19 cellular contexts compared by ENCODE assay signal in the genomic region with DNA sequence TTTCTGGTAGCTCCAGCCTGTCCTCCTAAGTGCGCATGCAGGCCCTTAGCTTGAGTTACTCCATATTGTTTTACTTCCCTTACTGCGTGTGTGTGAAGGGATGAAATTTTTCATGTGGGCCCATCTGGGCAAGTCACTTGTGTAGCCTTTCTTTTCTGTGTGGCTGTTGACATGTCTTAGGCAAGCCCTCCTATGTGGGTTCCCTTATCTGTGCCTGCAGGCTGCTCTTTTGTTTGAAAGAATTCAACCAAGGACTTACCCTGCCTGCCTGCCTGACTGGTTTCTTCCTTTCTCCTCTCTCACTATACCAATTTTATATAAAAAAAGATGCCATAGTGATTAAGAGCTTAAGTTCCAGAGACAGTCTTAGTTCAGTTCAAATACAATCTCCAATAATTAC.
"Had no signal": no experiment of that assay in that cellular context is flagged by ENCODE, and none has a peak within 500 bp of the region (broad histone marks: within the 10 kb centered on the region; RNA-seq: fewer than 3 reads in every experiment).

No MANE protein-coding gene starts in this region.

- ATAC-seq: effector memory CD8-positive, alpha-beta T cell; gastroesophageal sphincter; left cardiac atrium; lower lobe of right lung; sciatic nerve had no signal

- H3K36me3 Mint-ChIP-seq: memory B cell, type B pancreatic cell had no signal

- H3K4me3 Mint-ChIP-seq: effector memory CD8-positive, alpha-beta T cell; memory B cell; naive B cell; nephron; type B pancreatic cell had no signal

- H3K4me3 ChIP-seq: esophagus squamous epithelium, gastroesophageal sphincter, left ventricle myocardium inferior, lower lobe of right lung, skin epidermis, stomach had no signal

- H3K9me3 Mint-ChIP-seq: effector memory CD8-positive, alpha-beta T cell; nephron had no signal

- H3K4me1 ChIP-seq: esophagus squamous epithelium, gastroesophageal sphincter, left ventricle myocardium inferior, lower lobe of right lung, stomach had no signal

- H3K27ac ChIP-seq: esophagus squamous epithelium, gastroesophageal sphincter, left ventricle myocardium inferior, lower lobe of right lung, skin epidermis, stomach had no signal

- DNase-seq: effector memory CD8-positive, alpha-beta T cell; esophagus squamous epithelium; foreskin fibroblast; glutamatergic neuron; kidney; left cardiac atrium; left ventricle myocardium inferior; lower lobe of right lung; naive B cell; posterior cingulate gyrus; stimulated activated naive CD4-positive, alpha-beta T cell; stomach; substantia nigra had no signal

- H3K4me1 Mint-ChIP-seq: memory B cell, naive B cell, nephron had no signal

- H3K9me3 ChIP-seq: esophagus squamous epithelium, lower lobe of right lung had no signal

- H3K27ac Mint-ChIP-seq: effector memory CD8-positive, alpha-beta T cell; memory B cell; nephron; type B pancreatic cell had no signal

- H3K36me3 ChIP-seq: esophagus squamous epithelium, gastroesophageal sphincter, left ventricle myocardium inferior, lower lobe of right lung, stomach had no signal
